Comparison of ENCODE assay signal across 9 cellular contexts in genomic region chr19:1017115-1017905, GRCh38. TPM values are rescaled to one million over a fixed set of nuclear protein-coding genes. Genes with fewer than 3 reads are reported as not detected.
A peak's percentile ranks its signal among the peaks of the same experiment; 100 is the strongest.
DNase-seq lines count a peak whose midpoint lies in the region; FAIRE-seq and TF ChIP-seq lines count a peak whose summit lies in the region.
"Had no signal": no experiment of that assay in that cellular context is flagged by ENCODE, and none has a peak within 500 bp of the region (broad histone marks: within the 10 kb centered on the region; RNA-seq: fewer than 3 reads in every experiment).

No MANE protein-coding gene starts in this region.

- CTCF ChIA-PET in CD4-positive, alpha-beta memory T cell (lab: Charles Lee; ENCODE audit: partially characterized antibody): no interaction called here

- H4K20me1 ChIP-seq in MM.1S (ENCODE audit: insufficient read depth, low read length): peaks cover 25% of the 10 kb centered on the region

- H3K27me3 Mint-ChIP-seq in CD4-positive, alpha-beta memory T cell: peaks cover 0 to 6% of the 10 kb centered on the region in 2 donors
- H3K27me3 Mint-ChIP-seq in neural crest cell (ENCODE audit: low read depth): peaks cover 6% of the 10 kb centered on the region

- TF ChIP-seq CTCF in MM.1S (IDR thresholded peaks at IDR 0.05; ENCODE audit: low read length) (no peak), neural crest cell (conservative IDR thresholded peaks at IDR 0.05) (no peak)

- H3K27ac Mint-ChIP-seq in CD4-positive, alpha-beta memory T cell: peak overlapping the region in 6 of 7 donors; percentile 42 to 85 (median 71)
- peak overlapping the region; percentile 22 for H3K27ac Mint-ChIP-seq in neural crest cell (ENCODE audit: unreplicated experiment)

- FAIRE-seq in urothelium cell line (lab: Jason Lieb, UNC): no peak

- H3K9me3 Mint-ChIP-seq in CD4-positive, alpha-beta memory T cell: peaks cover 0 to 9% (median 0%) of the 10 kb centered on the region in 8 donors
- H3K9me3 Mint-ChIP-seq in neural crest cell: no peaks in the 10 kb centered on the region

- POLR2A ChIA-PET in CD4-positive, alpha-beta memory T cell (lab: Charles Lee; ENCODE audit: partially characterized antibody): interaction anchor here (0.7 to 21.2 kb wide), 6 partner anchors 10 to 252 kb away, joined by 3 to 1029 read pairs (median 76); partner anchors contain the start of genes ABCA7, ARHGAP45, CIRBP and CNN2

- peaks cover 60% of the 10 kb centered on the region for H3K4me1 ChIP-seq in CD4-positive, alpha-beta memory T cell (ENCODE audit: insufficient read depth, low read length)
- peaks cover 45% of the 10 kb centered on the region for H3K4me1 ChIP-seq in MM.1S (ENCODE audit: low read length)
- peaks cover 41% of the 10 kb centered on the region for H3K4me1 ChIP-seq in effector memory CD4-positive, alpha-beta T cell (ENCODE audit: control insufficient read depth, insufficient read depth, low read length, poor library complexity, severe bottlenecking)

- peak overlapping the region; percentile 73 for H3K4me2 ChIP-seq in MM.1S (ENCODE audit: low read depth, low read length)

- H3K9me3 ChIP-seq in CD4-positive, alpha-beta memory T cell (ENCODE audit: control insufficient read depth in 1 of 2, low read length in 2 of 2): no peaks in the 10 kb centered on the region
- H3K9me3 ChIP-seq in MM.1S (replicated peaks; ENCODE audit: insufficient read depth, low read length): no peaks in the 10 kb centered on the region
- H3K9me3 ChIP-seq in effector memory CD4-positive, alpha-beta T cell (ENCODE audit: control insufficient read depth, low read length): no peaks in the 10 kb centered on the region

- H3K4me3 ChIP-seq in CD4-positive, alpha-beta memory T cell (ENCODE audit: low read length in 2 of 2): no peak overlapping the region
- H3K4me3 ChIP-seq in MM.1S (ENCODE audit: low read length): peak overlapping the region; percentile 21; the same call in 1 of the 2 replicates
- H3K4me3 ChIP-seq in effector memory CD4-positive, alpha-beta T cell (ENCODE audit: insufficient read depth, low read depth, low read length, poor library complexity, severe bottlenecking): no peak overlapping the region

- DNase-seq in CD4-positive, alpha-beta memory T cell: no peak
- DNase-seq in MM.1S (peak; percentile 70), neural crest cell (ENCODE audit: low read depth, low spot score) (no peak), NCI-H69 (lab: John Stamatoyannopoulos, UW) (no peak), COLO668 (lab: John Stamatoyannopoulos, UW; ENCODE audit: unreplicated experiment) (no peak), urothelium cell line (ENCODE audit: low spot score) (no peak)
- DNase-seq in effector memory CD4-positive, alpha-beta T cell: no peak
- no peak for DNase-seq in stimulated activated CD4-positive, alpha-beta T cell treated with anti-CD3 and anti-CD28 coated beads, Interleukin-2, amount 100 ng/mL, for 24 hours
- DNase-seq: erythroblast had no signal

- no peak overlapping the region for H2AFZ ChIP-seq in MM.1S (ENCODE audit: low read length)

- H3K4me3 Mint-ChIP-seq in CD4-positive, alpha-beta memory T cell: peak overlapping the region; percentile 20 to 74 (median 59)
- peak overlapping the region; percentile 84 for H3K4me3 Mint-ChIP-seq in neural crest cell

- peaks cover 83% of the 10 kb centered on the region for H3K79me2 ChIP-seq in MM.1S (ENCODE audit: low read length)

- intact Hi-C loops in CD4-positive, alpha-beta memory T cell (cut with micrococcal nuclease): no loop called here

- peaks cover 25% of the 10 kb centered on the region for H3F3A ChIP-seq in MM.1S (ENCODE audit: insufficient read depth, low read length)

- H3K36me3 Mint-ChIP-seq in CD4-positive, alpha-beta memory T cell: peaks cover 0 to 18% of the 10 kb centered on the region in 2 donors
- no peaks in the 10 kb centered on the region for H3K36me3 Mint-ChIP-seq in neural crest cell (ENCODE audit: low read depth)

- H3K27me3 ChIP-seq in CD4-positive, alpha-beta memory T cell (ENCODE audit: insufficient read depth, low read length): no peaks in the 10 kb centered on the region
- no peaks in the 10 kb centered on the region for H3K27me3 ChIP-seq in MM.1S (replicated peaks; ENCODE audit: insufficient read depth, low read length)
- no peaks in the 10 kb centered on the region for H3K27me3 ChIP-seq in effector memory CD4-positive, alpha-beta T cell (replicated peaks; ENCODE audit: control insufficient read depth, insufficient read depth, low read length, poor library complexity, severe bottlenecking)

- H3K9me2 ChIP-seq in MM.1S (replicated peaks; ENCODE audit: insufficient read depth, low read length): no peaks in the 10 kb centered on the region

- peak overlapping the region; percentile 45; the same call in 1 of the 2 replicates for H3K9ac ChIP-seq in MM.1S (ENCODE audit: low read length)

- H3K36me3 ChIP-seq in CD4-positive, alpha-beta memory T cell (ENCODE audit: insufficient read depth, low read length): peaks cover 16% of the 10 kb centered on the region
- H3K36me3 ChIP-seq in MM.1S (replicated peaks; ENCODE audit: insufficient read depth, low read length): peaks cover 4% of the 10 kb centered on the region; the same call in 1 of the 2 replicates
- H3K36me3 ChIP-seq in effector memory CD4-positive, alpha-beta T cell (ENCODE audit: control insufficient read depth, insufficient read depth, low read length): peaks cover 29% of the 10 kb centered on the region

- peaks cover 19 to 60% (median 37%) of the 10 kb centered on the region in 4 donors for H3K4me1 Mint-ChIP-seq in CD4-positive, alpha-beta memory T cell
- peaks cover 31% of the 10 kb centered on the region for H3K4me1 Mint-ChIP-seq in neural crest cell

- peak overlapping the region; percentile 33 for H3K27ac ChIP-seq in CD4-positive, alpha-beta memory T cell (ENCODE audit: low read depth, low read length)
- H3K27ac ChIP-seq in MM.1S (ENCODE audit: low read length): peak overlapping the region; percentile 60
- H3K27ac ChIP-seq in effector memory CD4-positive, alpha-beta T cell (ENCODE audit: insufficient read depth, low read length, poor library complexity, severe bottlenecking): peak overlapping the region; percentile 6

RNA-seq across cellular contexts. Expression of gene TMEM259, which starts 3.6 kb away (rescaled TPM):
- 100 to 1,000 TPM; 315 to 329 TPM for total RNA-seq in CD4-positive, alpha-beta memory T cell
- polyA plus RNA-seq in CD4-positive, alpha-beta memory T cell: 10 to 100 TPM; 40.5 to 75.9 TPM
- 164 and 170 TPM in 2 replicates for total RNA-seq in neural crest cell

RNA-seq across cellular contexts. Expression of gene RNU6-2, which starts 4.0 kb away (rescaled TPM):
- total RNA-seq in CD4-positive, alpha-beta memory T cell: not detected
- not detected for polyA plus RNA-seq in CD4-positive, alpha-beta memory T cell
- total RNA-seq in neural crest cell: not detected in 2 replicates

RNA-seq across cellular contexts. Expression of gene CNN2, which starts 9.1 kb away (rescaled TPM):
- 100 to 1,000 TPM; 263 to 266 TPM for total RNA-seq in CD4-positive, alpha-beta memory T cell
- polyA plus RNA-seq in CD4-positive, alpha-beta memory T cell: 100 to 1,000 TPM; 444 to 632 TPM
- total RNA-seq in neural crest cell: 140 and 141 TPM in 2 replicates

RNA-seq across cellular contexts. Expression of gene GRIN3B, which starts 17.1 kb away (rescaled TPM):
- total RNA-seq in CD4-positive, alpha-beta memory T cell: not detected
- not detected for polyA plus RNA-seq in CD4-positive, alpha-beta memory T cell
- total RNA-seq in neural crest cell: 0.12 TPM in 1 of 2 replicates, not detected in the other

RNA-seq across cellular contexts. Expression of gene ABCA7, which starts 22.6 kb away (rescaled TPM):
- 100 to 1,000 TPM; 313 to 319 TPM for total RNA-seq in CD4-positive, alpha-beta memory T cell
- polyA plus RNA-seq in CD4-positive, alpha-beta memory T cell: 10 to 100 TPM; 10.7 to 11.2 TPM
- 12.8 and 16.3 TPM in 2 replicates for total RNA-seq in neural crest cell

Comparison
In these comparisons a context has a peak if more than half of its experiments do, and no peak if none do; other contexts are left out.
1. H3K27ac ChIP-seq: peak in every context shown above with its lines; median percentile 60 in MM.1S; 33 in CD4-positive, alpha-beta memory T cell; 6 in effector memory CD4-positive, alpha-beta T cell.